ENCODE assay signal across 8 cellular contexts in genomic region chr2:201116959-201117734, GRCh38. TPM values are rescaled to one million over a fixed set of nuclear protein-coding genes. Genes with fewer than 3 reads are reported as not detected.
DNase-seq lines count a peak whose midpoint lies in the region; ATAC-seq, FAIRE-seq and TF ChIP-seq lines count a peak whose summit lies in the region.

No MANE protein-coding gene starts in this region.

- H3K27me3 Mint-ChIP-seq in activated naive CD8-positive, alpha-beta T cell = no peaks in the 10 kb centered on the region
- peaks cover 3% of the 10 kb centered on the region for H3K27me3 Mint-ChIP-seq in glutamatergic neuron (ENCODE audit: unreplicated experiment)

- H3K4me3 ChIP-seq in pancreas = peak overlapping the region; percentile 42 to 93 (median 70)

- H3K4me3 Mint-ChIP-seq in activated naive CD8-positive, alpha-beta T cell = peak overlapping the region; percentile 92
- peak overlapping the region; percentile 86 for H3K4me3 Mint-ChIP-seq in glutamatergic neuron (ENCODE audit: unreplicated experiment)

- no peak for FAIRE-seq in pancreas (lab: Jason Lieb, UNC)

- TF ChIP-seq CTCF in glutamatergic neuron (IDR thresholded peaks at IDR 0.05; ENCODE audit: partially characterized antibody, unreplicated experiment) (no peak), pancreas (IDR thresholded peaks at IDR 0.05) (peak in 1 of 4 donors; percentile 29)

- H3K4me1 ChIP-seq in pancreas = peaks cover 5 to 20% (median 12%) of the 10 kb centered on the region in 3 donors

- H3K4me1 Mint-ChIP-seq in activated naive CD8-positive, alpha-beta T cell (ENCODE audit: low read depth) = peaks cover 46% of the 10 kb centered on the region
- H3K4me1 Mint-ChIP-seq in glutamatergic neuron (ENCODE audit: low read depth, unreplicated experiment) = peaks cover 29% of the 10 kb centered on the region

- intact Hi-C loops in pancreas (cut with DNase I) = loop anchor here in 1 of 3 donors (5.0 kb wide), 1 partner anchor 40 kb away; no protein-coding TSS in a partner anchor

- peak overlapping the region; percentile 98 for H3K27ac Mint-ChIP-seq in activated naive CD8-positive, alpha-beta T cell
- H3K27ac Mint-ChIP-seq in glutamatergic neuron (ENCODE audit: unreplicated experiment) = peak overlapping the region; percentile 92

- no peaks in the 10 kb centered on the region for H3K9me3 ChIP-seq in pancreas

- ATAC-seq in HG02798 (IDR thresholded peaks at IDR 0.05; ENCODE audit: poor library complexity, unreplicated experiment) (peak; percentile 15), pancreas (peak; percentile 48 to 69 (median 64))

- H3K9me3 Mint-ChIP-seq in activated naive CD8-positive, alpha-beta T cell (ENCODE audit: low read depth) = no peaks in the 10 kb centered on the region
- peaks cover 7% of the 10 kb centered on the region for H3K9me3 Mint-ChIP-seq in glutamatergic neuron (ENCODE audit: unreplicated experiment)

- H3K36me3 ChIP-seq in pancreas = no peaks in the 10 kb centered on the region

- WGBS in pancreas, 2 donors = 0 to 1% methylated on average over 22 of the region's 22 CpGs

- H3K36me3 Mint-ChIP-seq in activated naive CD8-positive, alpha-beta T cell = peaks cover 9% of the 10 kb centered on the region
- no peaks in the 10 kb centered on the region for H3K36me3 Mint-ChIP-seq in glutamatergic neuron (ENCODE audit: unreplicated experiment)

- H3K27ac ChIP-seq in pancreas = peak overlapping the region; percentile 99 to 100 (median 100)

- H3K27me3 ChIP-seq in pancreas = no peaks in the 10 kb centered on the region

- DNase-seq in activated CD8-positive, alpha-beta memory T cell treated with anti-CD3 and anti-CD28 coated beads for 24 hours = peak; percentile 64
- no peak for DNase-seq in activated CD8-positive, alpha-beta memory T cell treated with anti-CD3 and anti-CD28 coated beads, Interleukin-2, amount 50 U/mL, for 4 hours
- DNase-seq in NCI-H69 (lab: John Stamatoyannopoulos, UW) (peak; percentile 63), glutamatergic neuron (peak; percentile 34), pancreas (peak in 4 of 6 donors; percentile 45 to 75 (median 68)), GM19238 (ENCODE audit: insufficient read length, low spot score) (no peak)

RNA-seq across cellular contexts. Expression of gene CFLAR, which starts 1.2 kb away (rescaled TPM):
- total RNA-seq in glutamatergic neuron (ENCODE audit: unreplicated experiment) (88.0 TPM), pancreas (100 to 1,000 TPM in 1 of 6 donors, 10 to 100 TPM in 5; 37.0 to 101 (median 56.6) TPM)
- 10 to 100 TPM; 34.6 to 37.1 TPM for polyA plus RNA-seq in pancreas

RNA-seq across cellular contexts. Expression of gene NDUFB3, which starts 45.3 kb away (rescaled TPM):
- total RNA-seq in glutamatergic neuron (ENCODE audit: unreplicated experiment) (93.9 TPM), pancreas (10 to 100 TPM; 14.8 to 36.7 (median 26.6) TPM)
- polyA plus RNA-seq in pancreas = 10 to 100 TPM; 23.2 to 42.5 TPM

RNA-seq across cellular contexts. Expression of gene HYCC2, which starts 45.7 kb away (rescaled TPM):
- 32.8 TPM for total RNA-seq in glutamatergic neuron (ENCODE audit: unreplicated experiment)
- total RNA-seq in pancreas = 10 to 100 TPM in 3 of 6 donors, 1 to 10 TPM in 3; 7.2 to 14.5 (median 9.6) TPM
- 1 to 10 TPM; 4.2 to 4.7 TPM for polyA plus RNA-seq in pancreas

Comparison
In these comparisons a context has a peak if more than half of its experiments do, and no peak if none do; other contexts are left out.
1. DNase-seq: peak in activated CD8-positive, alpha-beta memory T cell treated with anti-CD3 and anti-CD28 coated beads for 24 hours (single experiment), NCI-H69 (single experiment), glutamatergic neuron (single experiment) and pancreas (4 of 6); none in activated CD8-positive, alpha-beta memory T cell treated with anti-CD3 and anti-CD28 coated beads, Interleukin-2, amount 50 U/mL, for 4 hours (single experiment) and GM19238 (single experiment).